Comparison of ENCODE assay signal across 9 cellular contexts in the genomic region with DNA sequence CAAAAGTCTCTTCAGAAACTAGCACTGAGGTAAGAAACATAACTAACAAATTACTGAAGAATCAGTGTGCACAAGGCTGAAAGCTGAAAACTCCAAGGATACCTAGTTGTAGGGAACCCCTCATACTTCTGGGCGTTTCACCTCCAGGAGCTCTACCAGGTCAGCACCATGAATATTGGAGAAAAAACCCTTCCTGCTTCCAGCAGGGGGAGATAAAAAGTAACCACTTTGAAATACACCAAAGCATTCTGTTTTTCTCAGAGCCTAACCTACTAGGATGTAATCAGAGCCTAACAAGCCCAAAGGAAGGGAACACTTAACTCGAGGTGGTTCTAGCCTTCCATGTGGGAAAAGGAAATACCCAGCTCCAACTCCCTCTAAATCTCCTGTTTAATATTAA.
A peak's percentile ranks its signal among the peaks of the same experiment; 100 is the strongest.
DNase-seq lines count a peak whose midpoint lies in the region; ATAC-seq and TF ChIP-seq lines count a peak whose summit lies in the region.
"Had no signal": no experiment of that assay in that cellular context is flagged by ENCODE, and none has a peak within 500 bp of the region (broad histone marks: within the 10 kb centered on the region; RNA-seq: fewer than 3 reads in every experiment).

No MANE protein-coding gene starts in this region.

- no peak overlapping the region for H3K4me3 Mint-ChIP-seq in stimulated activated memory B cell treated with anti-CD40 and anti-IgM and Interleukin-4, amounts not matched to agents 10 μg/mL and 1 μg/mL and 100 μg/mL, for 72 hours

- H4K20me1 ChIP-seq in hepatocyte (ENCODE audit: insufficient read depth, poor library complexity, severe bottlenecking): no peaks in the 10 kb centered on the region

- TF ChIP-seq POLR2A in spleen (IDR thresholded peaks at IDR 0.05): no peak

- no peaks in the 10 kb centered on the region for H3K27me3 ChIP-seq in hepatocyte
- H3K27me3 ChIP-seq in spleen (replicated peaks in 1 of 7): no peaks in the 10 kb centered on the region

- H3K4me3 ChIP-seq in hepatocyte (no peak overlapping the region), spleen (no peak overlapping the region)

- H3K4me1 ChIP-seq in hepatocyte (ENCODE audit: insufficient read depth): no peaks in the 10 kb centered on the region
- H3K4me1 ChIP-seq in spleen: no peaks in the 10 kb centered on the region

- intact Hi-C loops in spleen (cut with DNase I; ENCODE audit: low total_unique reads): no loop called here

- no peaks in the 10 kb centered on the region for H3K9me2 ChIP-seq in hepatocyte (replicated peaks; ENCODE audit: insufficient read depth)

- no peak overlapping the region for H3K27ac Mint-ChIP-seq in stimulated activated memory B cell treated with anti-CD40 and anti-IgM and Interleukin-4, amounts not matched to agents 10 μg/mL and 1 μg/mL and 100 μg/mL, for 72 hours

- no peaks in the 10 kb centered on the region for H3K4me1 Mint-ChIP-seq in stimulated activated memory B cell treated with anti-CD40 and anti-IgM and Interleukin-4, amounts not matched to agents 10 μg/mL and 1 μg/mL and 100 μg/mL, for 72 hours

- no peak overlapping the region for H3K27ac ChIP-seq in hepatocyte
- H3K27ac ChIP-seq in spleen: no peak overlapping the region

- DNase-seq in AG08396 (ENCODE audit: low spot score): peak; percentile 15
- peak; percentile 37 for DNase-seq in RPMI7951 (ENCODE audit: low read depth)
- peak; percentile 13 for DNase-seq in hepatocyte (ENCODE audit: low spot score)
- no peak for DNase-seq in spleen
- DNase-seq in activated naive CD4-positive, alpha-beta T cell treated with Interleukin-2 at 50 U/mL for 16 hours: no peak
- DNase-seq in HK-2 (ENCODE audit: unreplicated experiment): no peak
- DNase-seq: stimulated activated CD4-positive, alpha-beta T cell treated with anti-CD3 and anti-CD28 coated beads, Interleukin-12 subunit alpha, Interleukin-12 subunit beta, amount 100 ng/mL, for 4 hours had no signal

- TF ChIP-seq CTCF in hepatocyte (IDR thresholded peaks at IDR 0.05; ENCODE audit: poor library complexity): peak; percentile 37
- peak in 2 of 11 experiments; percentile 16 to 30 for TF ChIP-seq CTCF in spleen (IDR thresholded peaks at IDR 0.05 in 8 of 11, conservative IDR thresholded peaks at IDR 0.05 in 3 of 11)

- 32% methylated on average over 2 of the region's 2 CpGs for WGBS in hepatocyte (ENCODE audit: low lambda C conversion rate, missing lambda C conversion rate)
- WGBS in spleen, 5 donors: 17 to 38% (median 21%) methylated on average over 2 of the region's 2 CpGs

- H3K9me3 ChIP-seq in hepatocyte (ENCODE audit: low read depth) (no peaks in the 10 kb centered on the region), spleen (peaks cover 0 to 2% (median 0%) of the 10 kb centered on the region in 8 donors)

- H3K36me3 Mint-ChIP-seq in stimulated activated memory B cell treated with anti-CD40 and anti-IgM and Interleukin-4, amounts not matched to agents 10 μg/mL and 1 μg/mL and 100 μg/mL, for 72 hours: no peaks in the 10 kb centered on the region

- H3K9me3 Mint-ChIP-seq in stimulated activated memory B cell treated with anti-CD40 and anti-IgM and Interleukin-4, amounts not matched to agents 10 μg/mL and 1 μg/mL and 100 μg/mL, for 72 hours: peaks cover under 1% of the 10 kb centered on the region

- H3K4me2 ChIP-seq in hepatocyte: no peak overlapping the region

- H3K36me3 ChIP-seq in hepatocyte (replicated peaks; ENCODE audit: insufficient read depth, low read depth) (no peaks in the 10 kb centered on the region), spleen (no peaks in the 10 kb centered on the region)

- no peak overlapping the region for H2AFZ ChIP-seq in hepatocyte

- peak; percentile 77 for ATAC-seq in GM19351 (IDR thresholded peaks at IDR 0.05; ENCODE audit: unreplicated experiment)
- no peak for ATAC-seq in stimulated activated memory B cell treated with anti-CD40 and anti-IgM and Interleukin-4, amounts not matched to agents 10 μg/mL and 1 μg/mL and 100 μg/mL, for 72 hours

- no peaks in the 10 kb centered on the region for H3K27me3 Mint-ChIP-seq in stimulated activated memory B cell treated with anti-CD40 and anti-IgM and Interleukin-4, amounts not matched to agents 10 μg/mL and 1 μg/mL and 100 μg/mL, for 72 hours

- no peaks in the 10 kb centered on the region for H3K79me2 ChIP-seq in hepatocyte

Comparison
In these comparisons a context has a peak if more than half of its experiments do, and no peak if none do; other contexts are left out.
1. DNase-seq: peak in AG08396 (single experiment), RPMI7951 (single experiment) and hepatocyte (single experiment); none in spleen (single experiment), activated naive CD4-positive, alpha-beta T cell treated with Interleukin-2 at 50 U/mL for 16 hours (single experiment) and HK-2 (single experiment).